ENCODE assay signal across 8 cellular contexts in genomic region chr20:45987108-45987780, GRCh38. TPM values are rescaled to one million over a fixed set of nuclear protein-coding genes. Genes with fewer than 3 reads are reported as not detected.
DNase-seq lines count a peak whose midpoint lies in the region; ATAC-seq and TF ChIP-seq lines count a peak whose summit lies in the region.

No MANE protein-coding gene starts in this region.

- H3K4me1 Mint-ChIP-seq in HFFc6 (ENCODE audit: low read depth) (peaks cover 6% of the 10 kb centered on the region), nephron (no peaks in the 10 kb centered on the region)
- H3K4me1 Mint-ChIP-seq in stimulated activated naive CD8-positive, alpha-beta T cell treated with anti-CD3 and anti-CD28 coated beads, Interleukin-15, amount 100 ng/mL, for 72 hours, result peaks cover 12% of the 10 kb centered on the region

- H3K9me3 Mint-ChIP-seq in HFFc6, result no peaks in the 10 kb centered on the region
- H3K9me3 Mint-ChIP-seq in nephron, result no peaks in the 10 kb centered on the region
- no peaks in the 10 kb centered on the region for H3K9me3 Mint-ChIP-seq in stimulated activated naive CD8-positive, alpha-beta T cell treated with anti-CD3 and anti-CD28 coated beads, Interleukin-15, amount 100 ng/mL, for 72 hours

- H3K27ac Mint-ChIP-seq in HFFc6 (no peak overlapping the region), nephron (no peak overlapping the region)
- H3K27ac Mint-ChIP-seq in stimulated activated naive CD8-positive, alpha-beta T cell treated with anti-CD3 and anti-CD28 coated beads, Interleukin-15, amount 100 ng/mL, for 72 hours, result no peak overlapping the region

- H3K27me3 Mint-ChIP-seq in HFFc6 (ENCODE audit: insufficient read depth) (peaks cover 14% of the 10 kb centered on the region), nephron (ENCODE audit: low read depth) (peaks cover 19% of the 10 kb centered on the region)
- H3K27me3 Mint-ChIP-seq in stimulated activated naive CD8-positive, alpha-beta T cell treated with anti-CD3 and anti-CD28 coated beads, Interleukin-15, amount 100 ng/mL, for 72 hours, result peaks cover 22% of the 10 kb centered on the region

- no peak for TF ChIP-seq POLR2A in erythroblast (IDR thresholded peaks at IDR 0.05; ENCODE audit: low read length)

- TF ChIP-seq CTCF in HFFc6 (IDR thresholded peaks at IDR 0.05) (peak; percentile 93), nephron (IDR thresholded peaks at IDR 0.05; ENCODE audit: unreplicated experiment in 3 of 3) (peak; percentile 70 to 83 (median 77))

- H3K36me3 Mint-ChIP-seq in HFFc6 (ENCODE audit: low read depth) (no peaks in the 10 kb centered on the region), nephron (ENCODE audit: low read depth) (no peaks in the 10 kb centered on the region)

- peak; percentile 98 for ATAC-seq in stimulated activated naive CD8-positive, alpha-beta T cell treated with anti-CD3 and anti-CD28 coated beads, Interleukin-15, amount 100 ng/mL, for 72 hours
- ATAC-seq in HG02870 (IDR thresholded peaks at IDR 0.05; ENCODE audit: unreplicated experiment), result no peak

- peak; percentile 76 for DNase-seq in COLO668 (lab: John Stamatoyannopoulos, UW; ENCODE audit: unreplicated experiment)
- peak; percentile 39 for DNase-seq in HFFc6
- peak; percentile 33 for DNase-seq in OCI-M2 (lab: John Stamatoyannopoulos, UW; ENCODE audit: unreplicated experiment)
- DNase-seq in activated T-cell treated with anti-CD3 and anti-CD28 coated beads for 24 hours (ENCODE audit: low read depth), result peak; percentile 61
- peak; percentile 70 to 82 for DNase-seq in erythroblast (lab: John Stamatoyannopoulos, UW)
- DNase-seq in stimulated activated naive CD8-positive, alpha-beta T cell treated with anti-CD3 and anti-CD28 coated beads, Interleukin-15, amount 100 ng/mL, for 72 hours, result peak; percentile 75 to 79

- H3K4me3 Mint-ChIP-seq in HFFc6 (no peak overlapping the region), nephron (no peak overlapping the region)
- no peak overlapping the region for H3K4me3 Mint-ChIP-seq in stimulated activated naive CD8-positive, alpha-beta T cell treated with anti-CD3 and anti-CD28 coated beads, Interleukin-15, amount 100 ng/mL, for 72 hours

RNA-seq across cellular contexts. Expression of gene ZNF335, which starts 15.2 kb away (rescaled TPM):
- total RNA-seq in HFFc6 (2021; fragmentation: NEBNext Ultra II Directional; extraction: Animal tissue kit (Norgen Biotek cat#: 25700)), result 10 to 100 TPM; 13.1 to 14.6 (median 13.5) TPM

RNA-seq across cellular contexts. Expression of gene MMP9, which starts 21.5 kb away (rescaled TPM):
- total RNA-seq in HFFc6 (2021; fragmentation: NEBNext Ultra II Directional; extraction: Animal tissue kit (Norgen Biotek cat#: 25700)), result not detected

RNA-seq across cellular contexts. Expression of gene SLC12A5, which starts 41.8 kb away (rescaled TPM):
- under 1 TPM in 5 of 6 experiments, not detected in 1; 0.18 to 0.82 (median 0.52) TPM for total RNA-seq in HFFc6 (2021; fragmentation: NEBNext Ultra II Directional; extraction: Animal tissue kit (Norgen Biotek cat#: 25700))

RNA-seq across cellular contexts. Expression of gene PCIF1, which starts 52.8 kb away (rescaled TPM):
- total RNA-seq in HFFc6 (2021; fragmentation: NEBNext Ultra II Directional; extraction: Animal tissue kit (Norgen Biotek cat#: 25700)), result 10 to 100 TPM; 14.8 to 23.1 (median 19.5) TPM
